1 cellular context compared by ENCODE assay signal in the genomic region with DNA sequence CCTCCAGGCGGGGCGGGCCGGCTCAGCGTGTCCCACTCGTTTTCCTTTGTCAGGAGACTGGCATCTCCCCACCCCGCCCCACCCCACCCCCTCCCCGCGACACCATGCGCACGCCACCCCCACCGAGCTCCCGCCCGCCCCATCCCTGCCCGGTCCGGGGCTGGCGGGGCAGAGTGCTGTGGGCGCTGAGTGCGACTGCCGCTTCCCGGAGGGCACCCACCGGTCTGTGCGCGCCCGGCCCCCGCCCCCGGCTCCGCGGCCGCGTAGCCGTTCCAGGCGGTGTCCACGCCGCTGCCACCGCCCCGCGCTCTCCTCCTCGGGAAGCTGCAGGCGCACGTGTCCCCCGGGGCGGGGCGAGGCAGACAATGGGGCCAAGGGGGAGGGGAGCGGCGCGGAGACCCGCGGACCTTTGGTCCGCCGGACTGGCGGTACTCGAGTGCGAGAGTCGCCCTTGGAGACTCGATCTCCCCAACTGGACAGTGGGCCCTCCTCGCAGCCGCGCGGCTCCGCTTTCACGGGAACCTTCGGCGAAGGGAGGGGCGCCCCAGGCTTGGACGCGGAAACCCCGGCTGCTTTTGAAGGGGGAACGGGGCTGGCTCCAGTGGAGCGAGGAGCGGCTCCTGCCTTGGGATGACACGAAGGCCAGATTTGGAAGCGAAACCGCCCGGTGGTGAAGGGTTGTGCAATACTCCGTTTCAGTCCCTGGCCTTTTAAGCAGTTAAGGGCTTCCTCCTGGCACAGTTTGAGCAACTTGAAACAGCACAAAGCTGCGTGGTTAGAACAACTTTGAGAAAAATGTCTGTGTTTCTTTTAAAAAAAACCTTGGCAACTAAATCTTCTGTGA.
TF ChIP-seq lines count a peak whose summit lies in the region.

No MANE protein-coding gene starts in this region.

TF ChIP-seq in GM12878, 131 proteins besides CTCF, POLR2A, EP300 and RAD21 (continued from another document and continues in another):
- TF ChIP-seq ZBTB40 (IDR thresholded peaks at IDR 0.05; ENCODE audit: borderline replicate concordance) (no peak; the same call in 1 of the 2 replicates), MTA3 (IDR thresholded peaks at IDR 0.05; ENCODE audit: borderline replicate concordance, low read length) (peak; percentile 91; the same call in 1 of the 2 replicates), ETV6 (conservative IDR thresholded peaks at IDR 0.05 in 1 of 2, IDR thresholded peaks at IDR 0.05 in 1 of 2; ENCODE audit: borderline replicate concordance in 1 of 2, low read depth in 1 of 2) (peak in 1 of 2 experiments; percentile 86; a peak in 2 of 4 replicates), SUZ12 (IDR thresholded peaks at IDR 0.05; ENCODE audit: unreplicated experiment) (no peak), IRF4 (IDR thresholded peaks at IDR 0.05; ENCODE audit: low read depth, low read length) (peak; percentile 82), ZNF622 (IDR thresholded peaks at IDR 0.05) (no peak), YBX1 (IDR thresholded peaks at IDR 0.05) (no peak), HSF1 (IDR thresholded peaks at IDR 0.05; ENCODE audit: low read depth, low read length) (no peak), RFX5 (IDR thresholded peaks at IDR 0.05; ENCODE audit: low read depth, low read length) (no peak), IRF3 (IDR thresholded peaks at IDR 0.05) (no peak), SMAD1 (IDR thresholded peaks at IDR 0.05; ENCODE audit: low read depth, partially characterized antibody) (no peak), IKZF1 (conservative IDR thresholded peaks at IDR 0.05) (peak; percentile 97), BACH1 (IDR thresholded peaks at IDR 0.05; ENCODE audit: borderline replicate concordance) (peak; percentile 62), CUX1 (IDR thresholded peaks at IDR 0.05; ENCODE audit: insufficient replicate concordance, low read depth, low read length) (no peak), KAT2A (conservative IDR thresholded peaks at IDR 0.05; ENCODE audit: control insufficient read depth, low read depth, low read length) (no peak), CBX3 (IDR thresholded peaks at IDR 0.05; ENCODE audit: borderline replicate concordance, low read depth) (no peak), JUND (IDR thresholded peaks at IDR 0.05; ENCODE audit: low read depth, low read length) (no peak), ESRRA (IDR thresholded peaks at IDR 0.05; ENCODE audit: low read length) (no peak), MYB (IDR thresholded peaks at IDR 0.05; ENCODE audit: borderline replicate concordance, low read depth, low read length) (no peak), NRF1 (conservative IDR thresholded peaks at IDR 0.05; ENCODE audit: low read depth, low read length) (no peak), ZBTB33 (IDR thresholded peaks at IDR 0.05) (no peak), RAD51 (IDR thresholded peaks at IDR 0.05) (no peak), FOXK2 (IDR thresholded peaks at IDR 0.05) (no peak), LARP7 (IDR thresholded peaks at IDR 0.05) (peak; percentile 91), HDGF (IDR thresholded peaks at IDR 0.05) (peak; percentile 50; the same call in 1 of the 2 replicates), FOS (IDR thresholded peaks at IDR 0.05; ENCODE audit: borderline replicate concordance, extremely low read depth, insufficient read length) (no peak), MAX (IDR thresholded peaks at IDR 0.05; ENCODE audit: low read depth, low read length) (peak; percentile 81), NFYA (IDR thresholded peaks at IDR 0.05; ENCODE audit: borderline replicate concordance, low read depth, low read length) (no peak), KDM1A (IDR thresholded peaks at IDR 0.05; ENCODE audit: borderline replicate concordance) (no peak), SUPT20H (IDR thresholded peaks at IDR 0.05; ENCODE audit: borderline replicate concordance, control insufficient read depth, low read depth, low read length) (no peak)
- TF ChIP-seq, protein P1, sequence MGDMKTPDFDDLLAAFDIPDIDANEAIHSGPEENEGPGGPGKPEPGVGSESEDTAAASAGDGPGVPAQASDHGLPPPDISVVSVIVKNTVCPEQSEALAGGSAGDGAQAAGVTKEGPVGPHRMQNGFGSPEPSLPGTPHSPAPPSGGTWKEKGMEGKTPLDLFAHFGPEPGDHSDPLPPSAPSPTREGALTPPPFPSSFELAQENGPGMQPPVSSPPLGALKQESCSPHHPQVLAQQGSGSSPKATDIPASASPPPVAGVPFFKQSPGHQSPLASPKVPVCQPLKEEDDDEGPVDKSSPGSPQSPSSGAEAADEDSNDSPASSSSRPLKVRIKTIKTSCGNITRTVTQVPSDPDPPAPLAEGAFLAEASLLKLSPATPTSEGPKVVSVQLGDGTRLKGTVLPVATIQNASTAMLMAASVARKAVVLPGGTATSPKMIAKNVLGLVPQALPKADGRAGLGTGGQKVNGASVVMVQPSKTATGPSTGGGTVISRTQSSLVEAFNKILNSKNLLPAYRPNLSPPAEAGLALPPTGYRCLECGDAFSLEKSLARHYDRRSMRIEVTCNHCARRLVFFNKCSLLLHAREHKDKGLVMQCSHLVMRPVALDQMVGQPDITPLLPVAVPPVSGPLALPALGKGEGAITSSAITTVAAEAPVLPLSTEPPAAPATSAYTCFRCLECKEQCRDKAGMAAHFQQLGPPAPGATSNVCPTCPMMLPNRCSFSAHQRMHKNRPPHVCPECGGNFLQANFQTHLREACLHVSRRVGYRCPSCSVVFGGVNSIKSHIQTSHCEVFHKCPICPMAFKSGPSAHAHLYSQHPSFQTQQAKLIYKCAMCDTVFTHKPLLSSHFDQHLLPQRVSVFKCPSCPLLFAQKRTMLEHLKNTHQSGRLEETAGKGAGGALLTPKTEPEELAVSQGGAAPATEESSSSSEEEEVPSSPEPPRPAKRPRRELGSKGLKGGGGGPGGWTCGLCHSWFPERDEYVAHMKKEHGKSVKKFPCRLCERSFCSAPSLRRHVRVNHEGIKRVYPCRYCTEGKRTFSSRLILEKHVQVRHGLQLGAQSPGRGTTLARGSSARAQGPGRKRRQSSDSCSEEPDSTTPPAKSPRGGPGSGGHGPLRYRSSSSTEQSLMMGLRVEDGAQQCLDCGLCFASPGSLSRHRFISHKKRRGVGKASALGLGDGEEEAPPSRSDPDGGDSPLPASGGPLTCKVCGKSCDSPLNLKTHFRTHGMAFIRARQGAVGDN (IDR thresholded peaks at IDR 0.05): peak; percentile 59; the same call in 1 of the 2 replicates
- TF ChIP-seq, protein P2, sequence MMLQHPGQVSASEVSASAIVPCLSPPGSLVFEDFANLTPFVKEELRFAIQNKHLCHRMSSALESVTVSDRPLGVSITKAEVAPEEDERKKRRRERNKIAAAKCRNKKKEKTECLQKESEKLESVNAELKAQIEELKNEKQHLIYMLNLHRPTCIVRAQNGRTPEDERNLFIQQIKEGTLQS (IDR thresholded peaks at IDR 0.05; ENCODE audit: borderline replicate concordance, extremely low read depth, low read depth, low read length): no peak
- TF ChIP-seq, protein P3, sequence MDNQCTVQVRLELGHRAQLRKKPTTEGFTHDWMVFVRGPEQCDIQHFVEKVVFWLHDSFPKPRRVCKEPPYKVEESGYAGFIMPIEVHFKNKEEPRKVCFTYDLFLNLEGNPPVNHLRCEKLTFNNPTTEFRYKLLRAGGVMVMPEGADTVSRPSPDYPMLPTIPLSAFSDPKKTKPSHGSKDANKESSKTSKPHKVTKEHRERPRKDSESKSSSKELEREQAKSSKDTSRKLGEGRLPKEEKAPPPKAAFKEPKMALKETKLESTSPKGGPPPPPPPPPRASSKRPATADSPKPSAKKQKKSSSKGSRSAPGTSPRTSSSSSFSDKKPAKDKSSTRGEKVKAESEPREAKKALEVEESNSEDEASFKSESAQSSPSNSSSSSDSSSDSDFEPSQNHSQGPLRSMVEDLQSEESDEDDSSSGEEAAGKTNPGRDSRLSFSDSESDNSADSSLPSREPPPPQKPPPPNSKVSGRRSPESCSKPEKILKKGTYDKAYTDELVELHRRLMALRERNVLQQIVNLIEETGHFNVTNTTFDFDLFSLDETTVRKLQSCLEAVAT (IDR thresholded peaks at IDR 0.05): peak; percentile 61; the same call in 1 of the 2 replicates
